Comparison of ENCODE assay signal across 17 cellular contexts in the genomic region with DNA sequence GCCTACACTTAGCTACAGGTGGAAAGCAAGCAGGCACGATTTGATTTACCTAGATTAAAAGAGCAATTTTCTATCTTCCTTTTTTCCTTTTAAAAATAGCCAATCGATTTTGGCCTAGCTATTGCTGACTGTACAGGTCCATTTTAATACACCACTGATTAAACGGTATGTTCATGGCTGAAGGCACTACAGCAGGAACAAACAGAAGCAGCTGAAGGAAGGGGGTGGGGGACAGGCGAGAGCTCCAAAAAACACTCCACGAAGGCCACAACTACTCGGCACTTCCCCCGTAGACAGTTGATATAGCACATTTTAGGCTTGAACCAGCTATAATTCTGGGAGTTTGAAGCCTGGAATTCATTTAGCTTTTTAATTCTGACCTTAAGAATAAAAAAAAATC.
DNase-seq lines count a peak whose midpoint lies in the region; ATAC-seq lines count a peak whose summit lies in the region.
"Had no signal": no experiment of that assay in that cellular context is flagged by ENCODE, and none has a peak within 500 bp of the region (broad histone marks: within the 10 kb centered on the region; RNA-seq: fewer than 3 reads in every experiment).

No MANE protein-coding gene starts in this region.

- no peaks in the 10 kb centered on the region for H3K36me3 Mint-ChIP-seq in activated CD4-positive, alpha-beta T cell treated with anti-CD3 and anti-CD28 coated beads, Interleukin-2, amount 10 ng/mL, durations not matched to agents 7 days and 5 days (ENCODE audit: low read depth)
- no peaks in the 10 kb centered on the region for H3K36me3 Mint-ChIP-seq in activated naive CD4-positive, alpha-beta T cell treated with anti-CD3 and anti-CD28 coated beads for 36 hours (ENCODE audit: low read depth)

- peaks cover 4% of the 10 kb centered on the region for H3K27me3 Mint-ChIP-seq in activated CD4-positive, alpha-beta T cell treated with anti-CD3 and anti-CD28 coated beads, Interleukin-2, amount 10 ng/mL, durations not matched to agents 7 days and 5 days
- no peaks in the 10 kb centered on the region for H3K27me3 Mint-ChIP-seq in activated naive CD4-positive, alpha-beta T cell treated with anti-CD3 and anti-CD28 coated beads for 36 hours (ENCODE audit: low read depth)
- H3K27me3 Mint-ChIP-seq: activated CD4-positive, alpha-beta T cell treated with anti-CD3 and anti-CD28 coated beads for 36 hours; stimulated activated naive CD8-positive, alpha-beta T cell treated with anti-CD3 and anti-CD28 coated beads, Interleukin-15, amount 100 ng/mL, for 72 hours had no signal

- no peak overlapping the region for H3K27ac Mint-ChIP-seq in activated CD4-positive, alpha-beta T cell treated with anti-CD3 and anti-CD28 coated beads, Interleukin-2, amount 10 ng/mL, durations not matched to agents 7 days and 5 days
- no peak overlapping the region for H3K27ac Mint-ChIP-seq in activated naive CD4-positive, alpha-beta T cell treated with anti-CD3 and anti-CD28 coated beads for 36 hours
- H3K27ac Mint-ChIP-seq: activated CD4-positive, alpha-beta T cell treated with anti-CD3 and anti-CD28 coated beads for 36 hours; activated T-helper 1 cell treated with anti-CD3 and anti-CD28 coated beads, Interleukin-12 subunit alpha, Interleukin-12 subunit beta, Interleukin-2, Interleukin-4 antibody, amounts not matched to agents 30 ng/mL and 10 ng/mL and 1 ng/mL, durations not matched to agents 14 hours and 24 hours and 36 hours; stimulated activated naive CD8-positive, alpha-beta T cell treated with anti-CD3 and anti-CD28 coated beads, Interleukin-15, amount 100 ng/mL, for 72 hours had no signal

- ATAC-seq in GM18867 (IDR thresholded peaks at IDR 0.05; ENCODE audit: unreplicated experiment): no peak
- ATAC-seq: activated CD4-positive, alpha-beta T cell treated with anti-CD3 and anti-CD28 coated beads for 36 hours; stimulated activated naive CD8-positive, alpha-beta T cell treated with anti-CD3 and anti-CD28 coated beads, Interleukin-15, amount 100 ng/mL, for 72 hours had no signal

- H3K9me3 Mint-ChIP-seq in activated CD4-positive, alpha-beta T cell treated with anti-CD3 and anti-CD28 coated beads, Interleukin-2, amount 10 ng/mL, durations not matched to agents 7 days and 5 days: no peaks in the 10 kb centered on the region
- H3K9me3 Mint-ChIP-seq in activated naive CD4-positive, alpha-beta T cell treated with anti-CD3 and anti-CD28 coated beads for 36 hours: no peaks in the 10 kb centered on the region
- H3K9me3 Mint-ChIP-seq: activated T-helper 1 cell treated with anti-CD3 and anti-CD28 coated beads, Interleukin-12 subunit alpha, Interleukin-12 subunit beta, Interleukin-2, Interleukin-4 antibody, amounts not matched to agents 30 ng/mL and 10 ng/mL and 1 ng/mL, durations not matched to agents 14 hours and 24 hours and 36 hours; stimulated activated naive CD8-positive, alpha-beta T cell treated with anti-CD3 and anti-CD28 coated beads, Interleukin-15, amount 100 ng/mL, for 72 hours had no signal

- POLR2A ChIA-PET in activated CD4-positive, alpha-beta T cell treated with anti-CD3 and anti-CD28 coated beads, Interleukin-2, amount 10 ng/mL, durations not matched to agents 7 days and 5 days (lab: Charles Lee): no interaction called here

- CTCF ChIA-PET in activated CD4-positive, alpha-beta T cell treated with anti-CD3 and anti-CD28 coated beads, Interleukin-2, amount 10 ng/mL, durations not matched to agents 7 days and 5 days (lab: Charles Lee): interaction anchor here (0.7 to 2.3 kb wide), 4 partner anchors 9 to 254 kb away, joined by 3 to 9 read pairs (median 4); no protein-coding TSS in a partner anchor
- CTCF ChIA-PET in activated naive CD4-positive, alpha-beta T cell treated with anti-CD3 and anti-CD28 coated beads for 36 hours (lab: Charles Lee): interaction anchor here (0.6 to 1.7 kb wide), 4 partner anchors 10 to 254 kb away, joined by 3 to 15 read pairs (median 3); no protein-coding TSS in a partner anchor

- H3K4me3 Mint-ChIP-seq in activated CD4-positive, alpha-beta T cell treated with anti-CD3 and anti-CD28 coated beads, Interleukin-2, amount 10 ng/mL, durations not matched to agents 7 days and 5 days: no peak overlapping the region
- H3K4me3 Mint-ChIP-seq in activated naive CD4-positive, alpha-beta T cell treated with anti-CD3 and anti-CD28 coated beads for 36 hours: no peak overlapping the region
- H3K4me3 Mint-ChIP-seq: activated CD4-positive, alpha-beta T cell treated with anti-CD3 and anti-CD28 coated beads for 36 hours; activated T-helper 1 cell treated with anti-CD3 and anti-CD28 coated beads, Interleukin-12 subunit alpha, Interleukin-12 subunit beta, Interleukin-2, Interleukin-4 antibody, amounts not matched to agents 30 ng/mL and 10 ng/mL and 1 ng/mL, durations not matched to agents 14 hours and 24 hours and 36 hours; stimulated activated naive CD8-positive, alpha-beta T cell treated with anti-CD3 and anti-CD28 coated beads, Interleukin-15, amount 100 ng/mL, for 72 hours had no signal

- peak; percentile 89 for DNase-seq in DMS79 (lab: John Stamatoyannopoulos, UW)
- DNase-seq in NCI-H1417 (lab: John Stamatoyannopoulos, UW): peak in 2 of 3 experiments; percentile 59 to 82
- peak; percentile 45 for DNase-seq in astrocyte of the hippocampus (ENCODE audit: low read depth, low spot score)
- DNase-seq in myocyte (ENCODE audit: low read depth): peak; percentile 55
- DNase-seq in activated CD4-positive, alpha-beta T cell treated with anti-CD3 and anti-CD28 coated beads, Interleukin-2, amount 10 ng/mL, durations not matched to agents 7 days and 5 days: no peak
- DNase-seq in activated naive CD4-positive, alpha-beta T cell treated with anti-CD3 and anti-CD28 coated beads for 36 hours: no peak
- DNase-seq in mucosa of gallbladder (ENCODE audit: low spot score): no peak
- DNase-seq: activated CD4-positive, alpha-beta T cell treated with anti-CD3 and anti-CD28 coated beads for 36 hours; brain microvascular endothelial cell; HCEC 1CT; MV-4-11; OCI-M1; stimulated activated CD4-positive, alpha-beta T cell treated with anti-CD3 and anti-CD28 coated beads, Interleukin-4, amount 100 ng/mL, for 4 hours; stimulated activated naive CD8-positive, alpha-beta T cell treated with anti-CD3 and anti-CD28 coated beads, Interleukin-15, amount 100 ng/mL, for 72 hours; T-helper 1 cell had no signal

- H3K4me1 Mint-ChIP-seq in activated CD4-positive, alpha-beta T cell treated with anti-CD3 and anti-CD28 coated beads, Interleukin-2, amount 10 ng/mL, durations not matched to agents 7 days and 5 days: peaks cover 5% of the 10 kb centered on the region
- peaks cover 14% of the 10 kb centered on the region for H3K4me1 Mint-ChIP-seq in activated naive CD4-positive, alpha-beta T cell treated with anti-CD3 and anti-CD28 coated beads for 36 hours (ENCODE audit: low read depth)

- intact Hi-C loops in activated naive CD4-positive, alpha-beta T cell treated with anti-CD3 and anti-CD28 coated beads for 36 hours (cut with micrococcal nuclease): no loop called here

Comparison
In these comparisons a context has a peak if more than half of its experiments do, and no peak if none do; other contexts are left out.
1. DNase-seq: peak in DMS79 (single experiment), NCI-H1417 (2 of 3), astrocyte of the hippocampus (single experiment) and myocyte (single experiment); none in activated CD4-positive, alpha-beta T cell treated with anti-CD3 and anti-CD28 coated beads, Interleukin-2, amount 10 ng/mL, durations not matched to agents 7 days and 5 days (single experiment), activated naive CD4-positive, alpha-beta T cell treated with anti-CD3 and anti-CD28 coated beads for 36 hours (single experiment) and mucosa of gallbladder (single experiment).